20 cellular contexts compared by ENCODE assay signal in genomic region chr6:148379966-148380653, GRCh38. TPM values are rescaled to one million over a fixed set of nuclear protein-coding genes. Genes with fewer than 3 reads are reported as not detected.
DNase-seq lines count a peak whose midpoint lies in the region; ATAC-seq and TF ChIP-seq lines count a peak whose summit lies in the region.
"Had no signal": no experiment of that assay in that cellular context is flagged by ENCODE, and none has a peak within 500 bp of the region (broad histone marks: within the 10 kb centered on the region; RNA-seq: fewer than 3 reads in every experiment).

No MANE protein-coding gene starts in this region.

- H3K36me3 ChIP-seq in Caco-2 (ENCODE audit: control insufficient read depth, insufficient read depth, low read length) (no peaks in the 10 kb centered on the region), psoas muscle (ENCODE audit: insufficient read depth in 1 of 2, low read depth in 1 of 2) (no peaks in the 10 kb centered on the region)
- H3K36me3 ChIP-seq: adrenal gland, neural progenitor cell had no signal

- peak overlapping the region; percentile 51 for H3K27ac ChIP-seq in cingulate gyrus (ENCODE audit: low read depth, low read length)
- peak overlapping the region; percentile 47 for H3K27ac ChIP-seq in psoas muscle
- H3K27ac ChIP-seq: adrenal gland, neural progenitor cell had no signal

- H3K9me3 ChIP-seq in Caco-2 = no peaks in the 10 kb centered on the region
- H3K9me3 ChIP-seq in psoas muscle = no peaks in the 10 kb centered on the region
- H3K9me3 ChIP-seq: adrenal gland had no signal

- H3K4me3 Mint-ChIP-seq in Caco-2 (ENCODE audit: unreplicated experiment) = no peak overlapping the region
- H3K4me3 Mint-ChIP-seq: activated B cell treated with CpG ODN at 0.5 μM for 24 hours; activated T-helper 17 cell treated with anti-CD3 and anti-CD28 coated beads, Interleukin-2, amount 50 U/mL, for 72 hours; immature natural killer cell; neural progenitor cell had no signal

- CTCF ChIA-PET in Caco-2 (lab: Charles Lee) = no interaction called here

- intact Hi-C loops in Caco-2 (cut with micrococcal nuclease; ENCODE audit: unreplicated experiment) = no loop called here
- intact Hi-C loops in psoas muscle (cut with DNase I) = loop anchor here in 1 of 2 donors (5.0 kb wide), 1 partner anchor 312 kb away; no protein-coding TSS in a partner anchor

- peak overlapping the region; percentile 57 for H3K27ac Mint-ChIP-seq in Caco-2 (ENCODE audit: unreplicated experiment)
- H3K27ac Mint-ChIP-seq: activated B cell treated with CpG ODN at 0.5 μM for 24 hours; activated T-helper 17 cell treated with anti-CD3 and anti-CD28 coated beads, Interleukin-2, amount 50 U/mL, for 72 hours; immature natural killer cell; neural progenitor cell had no signal

- DNase-seq in Caco-2 (no peak), MV-4-11 (lab: John Stamatoyannopoulos, UW) (peak; percentile 67), psoas muscle (peak; percentile 41 to 60), NCI-H2107 treated with DMSO at 0.1 percent for 48 hours (lab: John Stamatoyannopoulos, UW; ENCODE audit: unreplicated experiment) (no peak), NCI-H2107 (lab: John Stamatoyannopoulos, UW) (no peak), NCI-H748 (lab: John Stamatoyannopoulos, UW; ENCODE audit: unreplicated experiment) (no peak)
- DNase-seq: activated B cell treated with CpG ODN at 0.5 μM for 24 hours; activated CD8-positive, alpha-beta memory T cell treated with anti-CD3 and anti-CD28 coated beads for 24 hours; adrenal gland; GF-D8; immature natural killer cell; mammary epithelial cell; NCI-H187; NCI-H446 treated with DMSO at 0.1 percent for 48 hours; right cardiac atrium; stimulated activated CD4-positive, alpha-beta T cell treated with anti-CD3 and anti-CD28 coated beads, Interleukin-2, amount 100 ng/mL, for 24 hours had no signal

- POLR2A ChIA-PET in Caco-2 (lab: Charles Lee) = no interaction called here

- H3K36me3 Mint-ChIP-seq in Caco-2 (ENCODE audit: insufficient read depth, unreplicated experiment) = no peaks in the 10 kb centered on the region
- H3K36me3 Mint-ChIP-seq: immature natural killer cell had no signal

- TF ChIP-seq CTCF in Caco-2 (IDR thresholded peaks at IDR 0.05; ENCODE audit: insufficient read depth in 1 of 2, low read depth in 1 of 2, low read length in 1 of 2, severe bottlenecking in 1 of 2, unreplicated experiment in 1 of 2) = no peak
- no peak for TF ChIP-seq CTCF in psoas muscle (IDR thresholded peaks at IDR 0.05)

- H3K27me3 ChIP-seq in Caco-2 (replicated peaks; ENCODE audit: control insufficient read depth, insufficient read depth, low read length) = no peaks in the 10 kb centered on the region
- no peaks in the 10 kb centered on the region for H3K27me3 ChIP-seq in psoas muscle (ENCODE audit: insufficient read depth in 3 of 3, low read length in 2 of 3)
- H3K27me3 ChIP-seq: adrenal gland, neural progenitor cell had no signal

- no peak overlapping the region for H3K4me3 ChIP-seq in Caco-2 (ENCODE audit: low read depth, low read length)
- no peak overlapping the region for H3K4me3 ChIP-seq in psoas muscle
- H3K4me3 ChIP-seq: adrenal gland, neural progenitor cell had no signal

- 34 to 65% (median 37%) methylated on average over 11 of the region's 11 CpGs for WGBS in psoas muscle, 3 donors

- BruUV-seq in Caco-2 (replicated peaks; lab: Mats Ljungman, UMichigan) = no TSS peak

- no peaks in the 10 kb centered on the region for H3K27me3 Mint-ChIP-seq in Caco-2 (ENCODE audit: insufficient read depth, unreplicated experiment)
- H3K27me3 Mint-ChIP-seq: activated T-helper 17 cell treated with anti-CD3 and anti-CD28 coated beads, Interleukin-2, amount 50 U/mL, for 72 hours had no signal

- no peaks in the 10 kb centered on the region for H3K4me1 ChIP-seq in Caco-2
- H3K4me1 ChIP-seq in psoas muscle = peaks cover 13% of the 10 kb centered on the region
- H3K4me1 ChIP-seq: adrenal gland had no signal

- ATAC-seq in psoas muscle (peak; percentile 68 to 92 (median 80)), HG02763 (IDR thresholded peaks at IDR 0.05; ENCODE audit: unreplicated experiment) (no peak)
- ATAC-seq: activated T-helper 17 cell treated with anti-CD3 and anti-CD28 coated beads, Interleukin-2, amount 50 U/mL, for 72 hours; right cardiac atrium had no signal

- no peaks in the 10 kb centered on the region for H3K9me3 Mint-ChIP-seq in Caco-2 (ENCODE audit: unreplicated experiment)

- H3K4me1 Mint-ChIP-seq in Caco-2 (ENCODE audit: low read depth, unreplicated experiment) = peaks cover 8% of the 10 kb centered on the region
- H3K4me1 Mint-ChIP-seq: activated B cell treated with CpG ODN at 0.5 μM for 24 hours; activated T-helper 17 cell treated with anti-CD3 and anti-CD28 coated beads, Interleukin-2, amount 50 U/mL, for 72 hours; immature natural killer cell had no signal

RNA-seq across cellular contexts. Expression of gene SASH1, which starts 37.5 kb away (rescaled TPM):
- total RNA-seq in Caco-2 (2022) (41.7 and 42.0 TPM in 2 replicates), psoas muscle (10 to 100 TPM; 13.0 to 26.1 (median 23.0) TPM)
- 1 to 10 TPM; 5.0 to 6.1 (median 5.1) TPM for polyA plus RNA-seq in psoas muscle
- polyA plus RNA-seq: immature natural killer cell had no signal

Comparison
In these comparisons a context has a peak if more than half of its experiments do, and no peak if none do; other contexts are left out.
1. DNase-seq: peak in MV-4-11 (single experiment) and psoas muscle (2 of 2); none in Caco-2 (0 of 2), NCI-H2107 treated with DMSO at 0.1 percent for 48 hours (single experiment), NCI-H2107 (single experiment) and NCI-H748 (single experiment).